In genomic region chr9:96854877-96855273, GRCh38 we compare ENCODE assay signal across 8 cellular contexts. TPM values are rescaled to one million over a fixed set of nuclear protein-coding genes. Genes with fewer than 3 reads are reported as not detected.
DNase-seq lines count a peak whose midpoint lies in the region; ATAC-seq, FAIRE-seq and TF ChIP-seq lines count a peak whose summit lies in the region.

No MANE protein-coding gene starts in this region.

- no peak overlapping the region for H2AK5ac ChIP-seq in H1 (ENCODE audit: low read depth, low read length)

- no peak overlapping the region for H4K5ac ChIP-seq in H1 (ENCODE audit: insufficient read length, low read depth, low read length)

- H3K4me1 Mint-ChIP-seq in neural crest cell, result peaks cover 41% of the 10 kb centered on the region

- no peak for DNase-seq in MG63
- no peak for DNase-seq in H1 (ENCODE audit: low read depth in 1 of 2, low spot score in 2 of 2)
- DNase-seq in neural crest cell (ENCODE audit: low read depth, low spot score), result no peak
- DNase-seq in NK-92 (lab: John Stamatoyannopoulos, UW; ENCODE audit: unreplicated experiment), result no peak
- no peak for DNase-seq in adrenal gland
- DNase-seq in AML-193 (lab: John Stamatoyannopoulos, UW), result no peak

- peak overlapping the region; percentile 84 to 99 (median 94) for H3K4me3 ChIP-seq in BLaER1 treated with 17β-estradiol and CSF1 and Interleukin-3, amounts not matched to agents 10 nM and 100 nM
- H3K4me3 ChIP-seq in MG63 (peak overlapping the region; percentile 78), H1 (ENCODE audit: extremely low read depth in 1 of 4, insufficient read depth in 2 of 4, low read depth in 3 of 4, low read length in 4 of 4) (peak overlapping the region; percentile 71 to 85 (median 74); a peak in 7 of 8 replicates), adrenal gland (peak overlapping the region in 2 of 4 donors; percentile 66 to 95)

- H3K9ac ChIP-seq in BLaER1 treated with 17β-estradiol and CSF1 and Interleukin-3, amounts not matched to agents 10 nM and 100 nM, result peak overlapping the region; percentile 81 to 92 (median 87); a peak in 16 of 22 replicates
- no peak overlapping the region for H3K9ac ChIP-seq in H1 (replicated peaks in 1 of 4; ENCODE audit: extremely low read depth in 1 of 4, low read depth in 3 of 4, low read length in 3 of 4)

- peaks cover 12% of the 10 kb centered on the region for H3K36me3 Mint-ChIP-seq in neural crest cell (ENCODE audit: low read depth)

- peaks cover 5 to 8% (median 6%) of the 10 kb centered on the region in 11 experiments for H3K9me3 ChIP-seq in BLaER1 treated with 17β-estradiol and CSF1 and Interleukin-3, amounts not matched to agents 10 nM and 100 nM (replicated peaks in 1 of 11)
- H3K9me3 ChIP-seq in MG63, result no peaks in the 10 kb centered on the region
- H3K9me3 ChIP-seq in H1 (ENCODE audit: insufficient read depth in 2 of 2, low read depth in 1 of 2, low read length in 1 of 2), result no peaks in the 10 kb centered on the region
- no peaks in the 10 kb centered on the region for H3K9me3 ChIP-seq in adrenal gland (replicated peaks in 1 of 3)

- no peak overlapping the region for H2BK15ac ChIP-seq in H1 (ENCODE audit: low read length)

- H3K4me3 Mint-ChIP-seq in neural crest cell, result peak overlapping the region; percentile 100

- TF ChIP-seq EP300 in H1 (IDR thresholded peaks at IDR 0.05; ENCODE audit: borderline replicate concordance in 1 of 2, low read depth in 2 of 2, low read length in 2 of 2), result no peak

- no peak overlapping the region for H4K8ac ChIP-seq in H1 (ENCODE audit: extremely low read depth, insufficient read depth, low read length)

- H2BK120ac ChIP-seq in H1 (replicated peaks; ENCODE audit: low read depth, low read length), result no peak overlapping the region

- WGBS in H1 (ENCODE audit: extremely low coverage in 1 of 2, insufficient coverage in 1 of 2, insufficient read length in 1 of 2, insufficient replicate concordance in 2 of 2, low coverage in 1 of 2, low lambda C conversion rate in 2 of 2, missing lambda C conversion rate in 1 of 2), 2 experiments, result 28% methylated on average over 10 of the region's 10 CpGs; no CpG with 5 or more reads in 1 of the 2 experiments
- 24 to 33% (median 31%) methylated on average over 10 of the region's 10 CpGs for WGBS in adrenal gland, 4 donors

- ATAC-seq in GM18498 (IDR thresholded peaks at IDR 0.05; ENCODE audit: unreplicated experiment), result no peak

- no peaks in the 10 kb centered on the region for H3K27me3 Mint-ChIP-seq in neural crest cell (ENCODE audit: low read depth)

- H3K9me3 Mint-ChIP-seq in neural crest cell, result peaks cover 4% of the 10 kb centered on the region

- H3K23me2 ChIP-seq in H1 (ENCODE audit: low read depth, low read length), result peaks cover 5% of the 10 kb centered on the region

- no peak for TF ChIP-seq POLR2A in H1 (IDR thresholded peaks at IDR 0.05; ENCODE audit: control extremely low read depth in 1 of 2, low read depth in 2 of 2, low read length in 2 of 2)
- TF ChIP-seq POLR2A in adrenal gland (IDR thresholded peaks at IDR 0.05), result no peak

- no peak overlapping the region for H3K14ac ChIP-seq in H1 (ENCODE audit: insufficient read length)

- H3K36me3 ChIP-seq in BLaER1 treated with 17β-estradiol and CSF1 and Interleukin-3, amounts not matched to agents 10 nM and 100 nM, result peaks cover 5 to 8% (median 6%) of the 10 kb centered on the region in 11 experiments; a peak in 18 of 22 replicates
- H3K36me3 ChIP-seq in MG63 (no peaks in the 10 kb centered on the region), H1 (ENCODE audit: control insufficient read depth in 2 of 4, insufficient read depth in 4 of 4, low read length in 3 of 4) (peaks cover 0 to 3% (median 0%) of the 10 kb centered on the region in 4 experiments; a peak in 1 of 8 replicates), adrenal gland (replicated peaks in 1 of 2) (no peaks in the 10 kb centered on the region)

- H2AFZ ChIP-seq in H1 (ENCODE audit: low read length), result no peak overlapping the region

- peak overlapping the region in 7 of 11 experiments; percentile 29 to 83 (median 78); a peak in 4 of 22 replicates for H3K27ac ChIP-seq in BLaER1 treated with 17β-estradiol and CSF1 and Interleukin-3, amounts not matched to agents 10 nM and 100 nM
- no peak overlapping the region for H3K27ac ChIP-seq in H1 (ENCODE audit: low read depth, low read length)
- no peak overlapping the region for H3K27ac ChIP-seq in adrenal gland

- peak overlapping the region; percentile 56 to 94 (median 82); a peak in 21 of 22 replicates for H3K4me2 ChIP-seq in BLaER1 treated with 17β-estradiol and CSF1 and Interleukin-3, amounts not matched to agents 10 nM and 100 nM
- H3K4me2 ChIP-seq in H1 (ENCODE audit: insufficient read depth in 1 of 2, low read depth in 2 of 2, low read length in 2 of 2), result peak overlapping the region; percentile 85 to 92

- no peak for TF ChIP-seq RAD21 in H1 (IDR thresholded peaks at IDR 0.05 in 1 of 2, conservative IDR thresholded peaks at IDR 0.05 in 1 of 2; ENCODE audit: low read depth in 2 of 2, low read length in 2 of 2)

- CTCF ChIA-PET in H1 (lab: Charles Lee; ENCODE audit: partially characterized antibody), result interaction anchor here (0.6 to 1.1 kb wide), 4 partner anchors 21 to 413 kb away, joined by 3 to 5 read pairs (median 3); no protein-coding TSS in a partner anchor

- H3K4me1 ChIP-seq in BLaER1 treated with 17β-estradiol and CSF1 and Interleukin-3, amounts not matched to agents 10 nM and 100 nM, result peaks cover 13 to 30% (median 24%) of the 10 kb centered on the region in 10 experiments
- H3K4me1 ChIP-seq in H1 (replicated peaks in 1 of 4; ENCODE audit: control insufficient read depth in 3 of 4, insufficient read depth in 4 of 4, low read length in 3 of 4) (peaks cover 0 to 12% (median 9%) of the 10 kb centered on the region in 4 experiments; a peak in 5 of 7 replicates), adrenal gland (replicated peaks in 1 of 2) (peaks cover 18 to 40% of the 10 kb centered on the region in 2 donors)

- intact Hi-C loops in adrenal gland (cut with DNase I), result loop anchor here in 1 of 2 donors (10.0 kb wide), 1 partner anchor 260 kb away; no protein-coding TSS in a partner anchor

- no peak overlapping the region for H3K4ac ChIP-seq in H1 (replicated peaks; ENCODE audit: insufficient read length, low read depth, low read length)

- no peaks in the 10 kb centered on the region for H3K27me3 ChIP-seq in BLaER1 treated with 17β-estradiol and CSF1 and Interleukin-3, amounts not matched to agents 10 nM and 100 nM
- H3K27me3 ChIP-seq in MG63 (no peaks in the 10 kb centered on the region), H1 (replicated peaks in 1 of 4; ENCODE audit: control insufficient read depth in 3 of 4, extremely low read depth in 1 of 4, insufficient read depth in 3 of 4, low read length in 3 of 4) (no peaks in the 10 kb centered on the region), adrenal gland (no peaks in the 10 kb centered on the region)

- H2BK5ac ChIP-seq in H1 (ENCODE audit: low read depth, low read length), result no peak overlapping the region

- H4K91ac ChIP-seq in H1 (replicated peaks; ENCODE audit: insufficient read length, low read length), result no peak overlapping the region

- peak overlapping the region; percentile 31 for H3K27ac Mint-ChIP-seq in neural crest cell (ENCODE audit: unreplicated experiment)

- H3K56ac ChIP-seq in H1 (replicated peaks; ENCODE audit: insufficient read length, low read depth, low read length), result no peak overlapping the region

- no peak overlapping the region for H3K23ac ChIP-seq in H1 (ENCODE audit: insufficient read length)

- no peak overlapping the region for H2BK12ac ChIP-seq in H1 (ENCODE audit: low read depth, low read length)

- peaks cover 4 to 31% of the 10 kb centered on the region in 2 experiments; a peak in 3 of 4 replicates for H3K79me2 ChIP-seq in H1 (ENCODE audit: control insufficient read depth in 1 of 2, insufficient read depth in 2 of 2, low read length in 2 of 2)

- peaks cover 0 to 23% (median 6%) of the 10 kb centered on the region in 11 experiments; a peak in 6 of 22 replicates for H4K20me1 ChIP-seq in BLaER1 treated with 17β-estradiol and CSF1 and Interleukin-3, amounts not matched to agents 10 nM and 100 nM
- peaks cover 0 to 3% of the 10 kb centered on the region in 2 experiments for H4K20me1 ChIP-seq in H1 (replicated peaks in 1 of 2; ENCODE audit: control insufficient read depth in 1 of 2, insufficient read depth in 2 of 2, low read length in 2 of 2)

- POLR2A ChIA-PET in H1 (lab: Charles Lee; ENCODE audit: partially characterized antibody), result interaction anchor here (0.7 to 2.1 kb wide), 8 partner anchors 10 to 453 kb away, joined by 3 to 6 read pairs (median 4); partner anchors contain the start of genes CCDC180 and CTSV

- no peak for FAIRE-seq in H1 (lab: Jason Lieb, UNC)

- H3K79me1 ChIP-seq in H1 (ENCODE audit: low read depth, low read length), result peaks cover 11% of the 10 kb centered on the region; the same call in 1 of the 2 replicates

- no peak overlapping the region for H2BK20ac ChIP-seq in H1 (ENCODE audit: low read length)

- H3K18ac ChIP-seq in H1 (ENCODE audit: extremely low read depth, low read length), result no peak overlapping the region

- TF ChIP-seq CTCF in H1 (IDR thresholded peaks at IDR 0.05; ENCODE audit: control extremely low read depth in 1 of 3, insufficient read depth in 1 of 3, low read depth in 1 of 3, low read length in 3 of 3) (peak in 1 of 3 experiments; percentile 6; a peak in 1 of 4 replicates), neural crest cell (conservative IDR thresholded peaks at IDR 0.05) (no peak), adrenal gland (IDR thresholded peaks at IDR 0.05) (no peak)

TF ChIP-seq in H1, 55 proteins besides CTCF, POLR2A, EP300 and RAD21 (continues in another document):
- no peak for TF ChIP-seq POU5F1 (IDR thresholded peaks at IDR 0.05; ENCODE audit: low read depth, low read length)
- TF ChIP-seq PHF8 (conservative IDR thresholded peaks at IDR 0.05; ENCODE audit: low read depth, low read length), result no peak
- no peak for TF ChIP-seq KDM4A (IDR thresholded peaks at IDR 0.05; ENCODE audit: low read depth, low read length, severe bottlenecking)
- no peak for TF ChIP-seq RNF2 (IDR thresholded peaks at IDR 0.05; ENCODE audit: borderline replicate concordance, low read depth, low read length, missing control alignments, poor library complexity, severe bottlenecking)
- TF ChIP-seq HDAC6 (IDR thresholded peaks at IDR 0.05; ENCODE audit: low read depth, low read length), result no peak

RNA-seq across cellular contexts. Expression of gene ZNF782, which starts 0.6 kb away (rescaled TPM):
- total RNA-seq in MG63 (2014; rRNA removed; shearing (Covaris generic); ENCODE audit: low replicate concordance), result 5.1 and 6.3 TPM in 2 replicates
- 5.2 and 7.4 TPM in 2 replicates for total RNA-seq in H1 (2021; fragmentation: NEBNext Ultra II Directional; extraction: Animal tissue kit (Norgen Biotek cat#: 25700))
- polyA plus RNA-seq in H1 (2011; rRNA removed) (1.1 and 1.4 TPM in 2 replicates), adrenal gland (1 to 10 TPM; 1.2 to 4.4 (median 2.8) TPM)
- polyA plus RNA-seq in H1 (2011; cell fraction: cytosol; rRNA removed), result 2.2 TPM
- polyA plus RNA-seq in H1 (2011; cell fraction: nucleus; rRNA removed), result 4.3 TPM
- 2.0 to 3.7 TPM (median 2.8 TPM) in 4 replicates for polyA plus RNA-seq in H1 (2012, experiment 1 of 2)
- 0.10 TPM for polyA plus RNA-seq in H1 (2012, experiment 2 of 2)
- 3.7 TPM for polyA plus RNA-seq in H1 (2013, experiment 1 of 2)
- 3.5 TPM for polyA plus RNA-seq in H1 (2013, experiment 2 of 2)
- 5.5 and 7.7 TPM in 2 replicates for polyA minus RNA-seq in H1 (2011; rRNA and poly(A)+ RNA removed)
- 4.5 TPM for polyA minus RNA-seq in H1 (2011; cell fraction: cytosol; rRNA and poly(A)+ RNA removed)
- 18.3 TPM for polyA minus RNA-seq in H1 (2011; cell fraction: nucleus; rRNA and poly(A)+ RNA removed)
- total RNA-seq in neural crest cell (7.9 and 8.7 TPM in 2 replicates), adrenal gland (10 to 100 TPM in 1 of 8 donors, 1 to 10 TPM in 6, under 1 TPM in 1; 0.60 to 20.3 (median 6.0) TPM)

Comparison
In these comparisons a context has a peak if more than half of its experiments do, and no peak if none do; other contexts are left out.
1. H3K27ac ChIP-seq: peak in BLaER1 treated with 17β-estradiol and CSF1 and Interleukin-3, amounts not matched to agents 10 nM and 100 nM (7 of 11); none in H1 (single experiment) and adrenal gland (0 of 5).
2. H3K9ac ChIP-seq: peak in BLaER1 treated with 17β-estradiol and CSF1 and Interleukin-3, amounts not matched to agents 10 nM and 100 nM (11 of 11); none in H1 (0 of 4).